ENCODE assay signal across 9 cellular contexts in genomic region chr13:93244141-93244917, GRCh38. TPM values are rescaled to one million over a fixed set of nuclear protein-coding genes. Genes with fewer than 3 reads are reported as not detected.
DNase-seq lines count a peak whose midpoint lies in the region; ATAC-seq and TF ChIP-seq lines count a peak whose summit lies in the region.
"Had no signal": no experiment of that assay in that cellular context is flagged by ENCODE, and none has a peak within 500 bp of the region (broad histone marks: within the 10 kb centered on the region; RNA-seq: fewer than 3 reads in every experiment).

No MANE protein-coding gene starts in this region.

- no peak for ATAC-seq in esophagus mucosa
- ATAC-seq in GM21717 (IDR thresholded peaks at IDR 0.05; ENCODE audit: unreplicated experiment), result no peak

- intact Hi-C loops in prostate gland (cut with DNase I), result no loop called here

- TF ChIP-seq CTCF in prostate gland (IDR thresholded peaks at IDR 0.05), result no peak

- 41% methylated on average over 17 of the region's 17 CpGs for WGBS in prostate gland

- H3K4me1 ChIP-seq in prostate gland (replicated peaks), result no peaks in the 10 kb centered on the region

- H3K36me3 ChIP-seq in prostate gland, result no peaks in the 10 kb centered on the region

- H3K27me3 ChIP-seq in prostate gland (replicated peaks; ENCODE audit: insufficient read depth), result no peaks in the 10 kb centered on the region

- peak; percentile 59 for DNase-seq in Caki2 (ENCODE audit: low read depth)
- peak; percentile 67 for DNase-seq in OCI-M1 (lab: John Stamatoyannopoulos, UW)
- peak; percentile 66 for DNase-seq in fibroblast of peridontal ligament (ENCODE audit: extremely low read depth)
- DNase-seq in prostate gland (ENCODE audit: low spot score), result no peak
- no peak for DNase-seq in NCI-H774 (lab: John Stamatoyannopoulos, UW)
- DNase-seq in activated T-cell treated with anti-CD3 and anti-CD28 coated beads, Interleukin-2, amount 50 U/mL, for 48 hours, result no peak
- DNase-seq: activated CD4-positive, alpha-beta T cell treated with anti-CD3 and anti-CD28 coated beads for 48 hours had no signal

- H3K9me3 ChIP-seq in prostate gland, result no peaks in the 10 kb centered on the region

- TF ChIP-seq POLR2A in prostate gland (IDR thresholded peaks at IDR 0.05), result no peak

- in situ Hi-C loops in Caki2 (cut with HindIII; ENCODE audit: low pct_unique_long_range_greater_than_20kb, low sequenced_read_pairs), result no loop called here

- H3K4me3 ChIP-seq in prostate gland, result peak overlapping the region; percentile 14 to 23

- H3K27ac ChIP-seq in prostate gland, result peak overlapping the region in 1 of 2 donors; percentile 18

RNA-seq across cellular contexts. Expression of gene GPC6, which starts 17.7 kb away (rescaled TPM):
- 6.5 and 6.7 TPM in 2 replicates for total RNA-seq in Caki2 (2014; rRNA removed; shearing (Covaris generic); ENCODE audit: low replicate concordance)
- total RNA-seq in prostate gland, result 1 to 10 TPM; 3.4 to 5.3 TPM
- total RNA-seq in esophagus mucosa, result 0.96 TPM

Comparison
In these comparisons a context has a peak if more than half of its experiments do, and no peak if none do; other contexts are left out.
1. DNase-seq: peak in Caki2 (single experiment), OCI-M1 (single experiment) and fibroblast of peridontal ligament (single experiment); none in prostate gland (single experiment), NCI-H774 (single experiment) and activated T-cell treated with anti-CD3 and anti-CD28 coated beads, Interleukin-2, amount 50 U/mL, for 48 hours (0 of 2).